ENCODE assay signal across 20 cellular contexts in the genomic region with DNA sequence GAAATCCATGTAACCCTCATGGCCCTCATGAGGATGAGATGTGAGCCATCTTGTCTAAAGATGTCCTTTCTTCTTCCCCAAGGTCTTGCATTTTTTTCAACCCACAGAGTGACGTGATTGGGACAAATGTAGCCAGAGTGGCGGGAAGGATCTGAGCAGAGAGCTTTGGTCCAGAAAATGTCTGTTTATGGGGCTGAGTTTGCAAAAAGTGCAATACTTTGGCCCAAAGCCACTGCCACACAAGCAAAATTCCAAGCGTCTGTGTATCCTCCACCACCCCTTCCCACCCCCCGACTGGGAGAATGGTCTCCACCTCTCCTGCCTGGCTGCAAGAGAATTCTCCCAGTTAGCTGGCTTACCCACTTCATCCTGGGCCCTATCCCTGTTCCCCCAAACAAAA.
DNase-seq lines count a peak whose midpoint lies in the region; ATAC-seq and TF ChIP-seq lines count a peak whose summit lies in the region.
"Had no signal": no experiment of that assay in that cellular context is flagged by ENCODE, and none has a peak within 500 bp of the region (broad histone marks: within the 10 kb centered on the region; RNA-seq: fewer than 3 reads in every experiment).

No MANE protein-coding gene starts in this region.

- no peak overlapping the region for H3K4me3 Mint-ChIP-seq in glutamatergic neuron (ENCODE audit: unreplicated experiment)
- H3K4me3 Mint-ChIP-seq: CD4-positive, CD25-positive, alpha-beta regulatory T cell; CD8-positive, alpha-beta memory T cell; H9 had no signal

- H3K27me3 ChIP-seq in IMR-90 (ENCODE audit: control insufficient read depth, insufficient read depth, low read length) (no peaks in the 10 kb centered on the region), subcutaneous abdominal adipose tissue (ENCODE audit: control insufficient read depth in 5 of 5, insufficient read depth in 4 of 5, low read length in 5 of 5) (no peaks in the 10 kb centered on the region)

- H2BK120ac ChIP-seq in IMR-90 (ENCODE audit: low read depth, low read length) = no peak overlapping the region

- CTCF ChIA-PET in IMR-90 (lab: Yijun Ruan, JAX) = interaction anchor here (0.9 to 1.0 kb wide), 2 partner anchors 7 to 16 kb away, joined by 3 read pairs; no protein-coding TSS in a partner anchor

- H2AFZ ChIP-seq in IMR-90 (replicated peaks; ENCODE audit: low read length, poor library complexity) = no peak overlapping the region

- H3K27me3 Mint-ChIP-seq in glutamatergic neuron (ENCODE audit: unreplicated experiment) = no peaks in the 10 kb centered on the region

- DNase-seq in AG10803 (ENCODE audit: low read depth) (peak; percentile 62), IMR-90 (no peak), glutamatergic neuron (no peak), NCI-H1092 (lab: John Stamatoyannopoulos, UW) (no peak), H4 (ENCODE audit: low spot score) (no peak)
- DNase-seq: 8988T; BE2C; C1 segment of cervical spinal cord; CD4-positive, CD25-positive, alpha-beta regulatory T cell; CD8-positive, alpha-beta memory T cell; COR-L47; DMS 273 treated with DMSO at 0.1 percent for 48 hours; DMS53; DND-41; GOT3; H9 had no signal

- BruUV-seq in IMR-90 (replicated peaks; lab: Mats Ljungman, UMichigan) = no TSS peak

- H3K9ac ChIP-seq in IMR-90 (ENCODE audit: low read depth, low read length) = no peak overlapping the region
- no peak overlapping the region for H3K9ac ChIP-seq in subcutaneous abdominal adipose tissue (ENCODE audit: low read length in 5 of 5)

- H3K36me3 Mint-ChIP-seq in glutamatergic neuron (ENCODE audit: unreplicated experiment) = no peaks in the 10 kb centered on the region
- H3K36me3 Mint-ChIP-seq: CD4-positive, CD25-positive, alpha-beta regulatory T cell; CD8-positive, alpha-beta memory T cell had no signal

- intact Hi-C loops in IMR-90 (cut with micrococcal nuclease) = no loop called here

- no peak for TF ChIP-seq POLR2A in IMR-90 (IDR thresholded peaks at IDR 0.05; ENCODE audit: low read depth, low read length)

- H3K4me1 Mint-ChIP-seq in glutamatergic neuron (ENCODE audit: low read depth, unreplicated experiment) = peaks cover 16% of the 10 kb centered on the region
- H3K4me1 Mint-ChIP-seq: CD4-positive, CD25-positive, alpha-beta regulatory T cell; CD8-positive, alpha-beta memory T cell had no signal

- H3K9me3 Mint-ChIP-seq in glutamatergic neuron (ENCODE audit: unreplicated experiment) = peaks cover 3% of the 10 kb centered on the region
- H3K9me3 Mint-ChIP-seq: CD4-positive, CD25-positive, alpha-beta regulatory T cell; CD8-positive, alpha-beta memory T cell; H9 had no signal

- H2AK9ac ChIP-seq in IMR-90 (replicated peaks; ENCODE audit: low read depth, low read length, poor library complexity) = no peak overlapping the region

- H2BK5ac ChIP-seq in IMR-90 (ENCODE audit: low read depth, low read length, poor library complexity, severe bottlenecking) = no peak overlapping the region

- no peaks in the 10 kb centered on the region for H3K9me3 ChIP-seq in IMR-90 (ENCODE audit: control insufficient read depth, insufficient read depth, low read length)
- H3K9me3 ChIP-seq in subcutaneous abdominal adipose tissue (ENCODE audit: control insufficient read depth in 5 of 5, low read length in 5 of 5) = no peaks in the 10 kb centered on the region
- H3K9me3 ChIP-seq: BE2C had no signal

- H3K4me1 ChIP-seq in IMR-90 (ENCODE audit: control insufficient read depth, insufficient read depth, low read length) (peaks cover 9% of the 10 kb centered on the region), subcutaneous abdominal adipose tissue (ENCODE audit: control insufficient read depth in 5 of 5, insufficient read depth in 5 of 5, low read length in 5 of 5) (peaks cover 0 to 26% (median 19%) of the 10 kb centered on the region in 5 donors)
- H3K4me1 ChIP-seq: BE2C had no signal

- no peak for ATAC-seq in IMR-90 (ENCODE audit: low read depth)
- no peak for ATAC-seq in GM21576 (IDR thresholded peaks at IDR 0.05; ENCODE audit: unreplicated experiment)
- ATAC-seq: K562 had no signal

- H3K27ac ChIP-seq in IMR-90 (ENCODE audit: insufficient read depth, low read length) (no peak overlapping the region), subcutaneous abdominal adipose tissue (ENCODE audit: low read depth, low read length) (peak overlapping the region; percentile 90)
- H3K27ac ChIP-seq: HL-60 had no signal

- dilution Hi-C loops in IMR-90 (cut with HindIII; ENCODE audit: low sequenced_read_pairs, unreplicated experiment) = no loop called here

- no peak overlapping the region for H3K23ac ChIP-seq in IMR-90 (ENCODE audit: low read depth, low read length)

- no peaks in the 10 kb centered on the region for H3K79me1 ChIP-seq in IMR-90 (ENCODE audit: low read depth in 1 of 2, low read length in 2 of 2)

- no peak overlapping the region for H3K4me2 ChIP-seq in IMR-90 (ENCODE audit: low read depth, low read length)

- no peak overlapping the region for H2BK15ac ChIP-seq in IMR-90 (ENCODE audit: low read depth, low read length)

- no peak for TF ChIP-seq RAD21 in IMR-90 (IDR thresholded peaks at IDR 0.05; ENCODE audit: low read length)

- H4K5ac ChIP-seq in IMR-90 (ENCODE audit: low read depth, low read length) = no peak overlapping the region

- no peak overlapping the region; the same call in 1 of the 2 replicates for H2AK5ac ChIP-seq in IMR-90 (ENCODE audit: low read depth, low read length)

- POLR2A ChIA-PET in IMR-90 (lab: Charles Lee; ENCODE audit: unreplicated experiment) = no interaction called here

- H3K18ac ChIP-seq in IMR-90 (ENCODE audit: low read depth, low read length) = peak overlapping the region; percentile 36; the same call in 1 of the 2 replicates

- no peak overlapping the region for H3K4ac ChIP-seq in IMR-90 (ENCODE audit: low read depth, low read length)

- H3K4me3 ChIP-seq in AG10803 (ENCODE audit: low read length) = no peak overlapping the region
- no peak overlapping the region for H3K4me3 ChIP-seq in IMR-90 (ENCODE audit: insufficient read depth, low read depth, low read length)
- H3K4me3 ChIP-seq in subcutaneous abdominal adipose tissue (ENCODE audit: low read depth in 1 of 5, low read length in 5 of 5) = no peak overlapping the region
- H3K4me3 ChIP-seq: K562 had no signal

- no peak overlapping the region for H3K56ac ChIP-seq in IMR-90 (ENCODE audit: extremely low read depth, insufficient read depth, low read length)

- H3K9me1 ChIP-seq in IMR-90 (ENCODE audit: insufficient read depth, low read length) = no peaks in the 10 kb centered on the region

- H2BK20ac ChIP-seq in IMR-90 (ENCODE audit: low read depth, low read length) = no peak overlapping the region

- H3K36me3 ChIP-seq in IMR-90 (ENCODE audit: control insufficient read depth, insufficient read depth, low read length) = no peaks in the 10 kb centered on the region
- no peaks in the 10 kb centered on the region for H3K36me3 ChIP-seq in subcutaneous abdominal adipose tissue (ENCODE audit: control insufficient read depth in 5 of 5, insufficient read depth in 5 of 5, low read length in 5 of 5)
- H3K36me3 ChIP-seq: BE2C had no signal

- H3K27ac Mint-ChIP-seq in glutamatergic neuron (ENCODE audit: unreplicated experiment) = peak overlapping the region; percentile 76
- H3K27ac Mint-ChIP-seq: CD4-positive, CD25-positive, alpha-beta regulatory T cell; CD8-positive, alpha-beta memory T cell; H9 had no signal

- TF ChIP-seq CTCF in AG10803 (conservative IDR thresholded peaks at IDR 0.05; ENCODE audit: low read length) = no peak
- TF ChIP-seq CTCF in IMR-90 (conservative IDR thresholded peaks at IDR 0.05; ENCODE audit: low read depth, low read length) = no peak
- no peak for TF ChIP-seq CTCF in glutamatergic neuron (IDR thresholded peaks at IDR 0.05; ENCODE audit: partially characterized antibody, unreplicated experiment)

- WGBS in IMR-90 (ENCODE audit: extremely low coverage in 2 of 2, insufficient read length in 1 of 2), 2 experiments = no CpG with 5 or more reads among the region's 4 CpGs

- H4K91ac ChIP-seq in IMR-90 (ENCODE audit: insufficient read depth, low read depth, low read length) = no peak overlapping the region

- H3K14ac ChIP-seq in IMR-90 (replicated peaks; ENCODE audit: low read depth, low read length) = no peak overlapping the region

- 0 out of 4 replicates have a peak overlapping the region, but pooled peaks of 1 of the 2 experiments have one; percentile 53 for H4K8ac ChIP-seq in IMR-90 (ENCODE audit: low read depth in 2 of 2, low read length in 2 of 2)

- no peaks in the 10 kb centered on the region for H4K20me1 ChIP-seq in IMR-90 (ENCODE audit: insufficient read depth, low read length)

- in situ Hi-C loops in IMR-90 (cut with MboI; ENCODE audit: low sequenced_read_pairs) = no loop called here

TF ChIP-seq in IMR-90, 13 proteins besides CTCF, POLR2A, EP300 and RAD21:
- TF ChIP-seq RFX5 (IDR thresholded peaks at IDR 0.05; ENCODE audit: low read depth, low read length) (no peak), SMC3 (IDR thresholded peaks at IDR 0.05; ENCODE audit: low read depth, low read length) (no peak), MAFK (IDR thresholded peaks at IDR 0.05; ENCODE audit: low read depth, low read length) (no peak), RCOR1 (IDR thresholded peaks at IDR 0.05; ENCODE audit: insufficient replicate concordance, low read length) (no peak), CHD1 (IDR thresholded peaks at IDR 0.05; ENCODE audit: low read depth, low read length) (no peak), FOS (IDR thresholded peaks at IDR 0.05; ENCODE audit: low read depth, low read length) (no peak), MAZ (IDR thresholded peaks at IDR 0.05; ENCODE audit: borderline replicate concordance, low read depth, low read length) (no peak)
